In genomic region chr20:38905375-38905774, GRCh38 we compare ENCODE assay signal across 1 cellular context.
TF ChIP-seq lines count a peak whose summit lies in the region.

No MANE protein-coding gene starts in this region.

TF ChIP-seq in endothelial cell of umbilical vein, 7 proteins besides CTCF, POLR2A, EP300 and RAD21:
- TF ChIP-seq MAX (IDR thresholded peaks at IDR 0.05; ENCODE audit: insufficient read depth, insufficient read length) (no peak), FOS (IDR thresholded peaks at IDR 0.05; ENCODE audit: borderline replicate concordance, insufficient read depth, low read length) (peak; percentile 56), JUN (IDR thresholded peaks at IDR 0.05; ENCODE audit: borderline replicate concordance, insufficient read depth, insufficient read length, low read depth) (peak; percentile 23), GATA2 (IDR thresholded peaks at IDR 0.05; ENCODE audit: insufficient read depth, insufficient read length, low read depth, low read length) (no peak)
